Comparison of ENCODE assay signal across 12 cellular contexts in the genomic region with DNA sequence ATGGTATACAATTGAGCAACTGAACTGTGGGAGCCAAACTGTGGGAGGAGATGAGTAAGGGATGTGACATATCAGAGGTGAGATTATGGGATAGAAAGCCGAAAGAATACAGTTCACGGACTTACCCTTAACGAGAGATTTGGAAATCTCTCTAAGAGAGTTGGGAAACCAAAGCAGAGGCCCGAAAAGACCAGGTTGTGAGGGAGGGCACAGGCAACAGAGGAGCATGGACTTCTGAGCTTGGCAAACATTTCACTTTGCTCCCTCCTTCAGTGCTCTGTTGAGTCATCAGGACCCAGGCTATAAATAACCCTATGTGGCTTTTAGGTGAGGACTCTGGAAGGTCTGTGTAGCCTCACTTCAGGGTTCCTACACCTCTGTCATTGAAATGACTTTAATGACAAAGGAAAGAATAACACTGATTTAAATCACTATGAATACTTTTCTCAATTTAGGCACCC.
DNase-seq lines count a peak whose midpoint lies in the region; ATAC-seq and TF ChIP-seq lines count a peak whose summit lies in the region.
"Had no signal": no experiment of that assay in that cellular context is flagged by ENCODE, and none has a peak within 500 bp of the region (broad histone marks: within the 10 kb centered on the region; RNA-seq: fewer than 3 reads in every experiment).

No MANE protein-coding gene starts in this region.

- no peaks in the 10 kb centered on the region; the same call in 2 of the 3 replicates for H3K36me3 Mint-ChIP-seq in GM23338 (ENCODE audit: low read depth)

- H3K27me3 ChIP-seq in GM23338 (ENCODE audit: insufficient read depth) (peaks cover 61% of the 10 kb centered on the region), Panc1 (ENCODE audit: control insufficient read depth, insufficient read depth, low read length) (no peaks in the 10 kb centered on the region), psoas muscle (ENCODE audit: insufficient read depth in 3 of 3, low read length in 2 of 3) (no peaks in the 10 kb centered on the region)
- H3K27me3 ChIP-seq: ovary had no signal

- no peak overlapping the region for H2AFZ ChIP-seq in GM23338

- CTCF ChIA-PET in Panc1 (lab: Charles Lee): no interaction called here

- intact Hi-C loops in Panc1 (cut with micrococcal nuclease; ENCODE audit: unreplicated experiment): no loop called here
- intact Hi-C loops in psoas muscle (cut with DNase I): no loop called here

- peaks cover 15% of the 10 kb centered on the region for H3K4me1 Mint-ChIP-seq in GM23338

- H4K20me1 ChIP-seq in GM23338 (replicated peaks; ENCODE audit: insufficient read depth): peaks cover 26% of the 10 kb centered on the region

- H3K27ac ChIP-seq in GM23338 (ENCODE audit: low read depth) (no peak overlapping the region), Panc1 (ENCODE audit: low read length) (peak overlapping the region; percentile 34; the same call in 1 of the 2 replicates), psoas muscle (no peak overlapping the region)
- H3K27ac ChIP-seq: ovary had no signal

- H3K9me3 ChIP-seq in Panc1 (ENCODE audit: control insufficient read depth, insufficient read depth, low read depth, low read length) (no peaks in the 10 kb centered on the region), psoas muscle (no peaks in the 10 kb centered on the region)
- H3K9me3 ChIP-seq: ovary had no signal

- H3K9me3 Mint-ChIP-seq in GM23338: no peaks in the 10 kb centered on the region

- H3K4me2 ChIP-seq in GM23338: no peak overlapping the region

- in situ Hi-C loops in Panc1 (cut with HindIII; ENCODE audit: low pct_unique_long_range_greater_than_20kb, low sequenced_read_pairs): no loop called here

- no peaks in the 10 kb centered on the region for H3F3A ChIP-seq in GM23338 (replicated peaks; ENCODE audit: low read depth)

- BruUV-seq in Panc1 (replicated peaks; lab: Mats Ljungman, UMichigan): no TSS peak

- TF ChIP-seq CTCF in GM23338 (conservative IDR thresholded peaks at IDR 0.05; ENCODE audit: low read depth in 2 of 2) (no peak), Panc1 (IDR thresholded peaks at IDR 0.05) (no peak), fibroblast of villous mesenchyme (IDR thresholded peaks at IDR 0.05; ENCODE audit: insufficient read depth, low read depth, low read length) (no peak), psoas muscle (IDR thresholded peaks at IDR 0.05) (no peak)

- WGBS in psoas muscle, 3 donors: 77 to 91% (median 77%) methylated on average over 4 of the region's 4 CpGs

- peaks cover 31% of the 10 kb centered on the region for H3K27me3 Mint-ChIP-seq in GM23338 (ENCODE audit: insufficient read depth, low read depth, poor library complexity)

- no peaks in the 10 kb centered on the region for H3K36me3 ChIP-seq in GM23338 (ENCODE audit: insufficient read depth)
- peaks cover 2% of the 10 kb centered on the region; the same call in 1 of the 2 replicates for H3K36me3 ChIP-seq in Panc1 (ENCODE audit: control insufficient read depth, insufficient read depth, low read length)
- H3K36me3 ChIP-seq in psoas muscle (ENCODE audit: insufficient read depth in 1 of 2, low read depth in 1 of 2): no peaks in the 10 kb centered on the region
- H3K36me3 ChIP-seq: ovary had no signal

- peak; percentile 77 for DNase-seq in GM23338 (ENCODE audit: low spot score)
- DNase-seq in Panc1 (ENCODE audit: low read depth, low spot score): no peak
- DNase-seq in fibroblast of villous mesenchyme (ENCODE audit: low read depth): peak; percentile 97
- no peak for DNase-seq in psoas muscle
- no peak for DNase-seq in inferior parietal cortex (ENCODE audit: extremely low spot score)
- DNase-seq in cerebellar cortex (ENCODE audit: low spot score): no peak
- DNase-seq: activated CD4-positive, alpha-beta T cell treated with anti-CD3 and anti-CD28 coated beads for 48 hours; hypothalamus; NCI-H1092 treated with DMSO at 0.1 percent for 48 hours had no signal

- no peaks in the 10 kb centered on the region for H3K79me2 ChIP-seq in GM23338 (replicated peaks; ENCODE audit: insufficient read depth)

- peak; percentile 99 for ATAC-seq in GM23338
- ATAC-seq in Panc1: no peak
- peak; percentile 75 to 95 (median 86) for ATAC-seq in psoas muscle
- no peak for ATAC-seq in GM19452 (IDR thresholded peaks at IDR 0.05; ENCODE audit: unreplicated experiment)
- no peak for ATAC-seq in HG03175 (IDR thresholded peaks at IDR 0.05; ENCODE audit: unreplicated experiment)

- H3K4me3 ChIP-seq in GM23338 (no peak overlapping the region), Panc1 (ENCODE audit: low read depth in 2 of 2, low read length in 2 of 2) (no peak overlapping the region), fibroblast of villous mesenchyme (ENCODE audit: low read depth, low read length) (no peak overlapping the region), psoas muscle (no peak overlapping the region)
- H3K4me3 ChIP-seq: ovary had no signal

- no peak overlapping the region for H3K27ac Mint-ChIP-seq in GM23338

- H3K4me1 ChIP-seq in GM23338 (ENCODE audit: insufficient read depth) (peaks cover 13% of the 10 kb centered on the region), Panc1 (ENCODE audit: control insufficient read depth, insufficient read depth, low read length) (peaks cover 1% of the 10 kb centered on the region), psoas muscle (peaks cover 6% of the 10 kb centered on the region)

- H3K9me2 ChIP-seq in GM23338 (ENCODE audit: insufficient read depth): no peaks in the 10 kb centered on the region

- H3K4me3 Mint-ChIP-seq in GM23338: no peak overlapping the region

- POLR2A ChIA-PET in Panc1 (lab: Charles Lee): interaction anchor here (0.6 kb wide), 1 partner anchor 113 kb away, joined by 3 read pairs; no protein-coding TSS in a partner anchor

TF ChIP-seq in GM23338, 12 proteins besides CTCF, POLR2A, EP300 and RAD21:
- 0 out of 2 replicates have a peak, but pooled peaks have one; percentile 7 for TF ChIP-seq NANOG (IDR thresholded peaks at IDR 0.05; ENCODE audit: borderline replicate concordance)
- no peak for TF ChIP-seq STAT1 (IDR thresholded peaks at IDR 0.05; ENCODE audit: unreplicated experiment)
- TF ChIP-seq, protein P1, sequence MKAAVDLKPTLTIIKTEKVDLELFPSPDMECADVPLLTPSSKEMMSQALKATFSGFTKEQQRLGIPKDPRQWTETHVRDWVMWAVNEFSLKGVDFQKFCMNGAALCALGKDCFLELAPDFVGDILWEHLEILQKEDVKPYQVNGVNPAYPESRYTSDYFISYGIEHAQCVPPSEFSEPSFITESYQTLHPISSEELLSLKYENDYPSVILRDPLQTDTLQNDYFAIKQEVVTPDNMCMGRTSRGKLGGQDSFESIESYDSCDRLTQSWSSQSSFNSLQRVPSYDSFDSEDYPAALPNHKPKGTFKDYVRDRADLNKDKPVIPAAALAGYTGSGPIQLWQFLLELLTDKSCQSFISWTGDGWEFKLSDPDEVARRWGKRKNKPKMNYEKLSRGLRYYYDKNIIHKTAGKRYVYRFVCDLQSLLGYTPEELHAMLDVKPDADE (IDR thresholded peaks at IDR 0.05): no peak
- no peak for TF ChIP-seq CREB1 (CRISPR knock-in tag; IDR thresholded peaks at IDR 0.05; ENCODE audit: low read depth)
- no peak for TF ChIP-seq POLR2AphosphoS5 (IDR thresholded peaks at IDR 0.05; ENCODE audit: low read depth)
- no peak for TF ChIP-seq ZNF331 (CRISPR knock-in tag; IDR thresholded peaks at IDR 0.05; ENCODE audit: low read depth)
- no peak for TF ChIP-seq JUNB (IDR thresholded peaks at IDR 0.05; ENCODE audit: unreplicated experiment)

Comparison
In these comparisons a context has a peak if more than half of its experiments do, and no peak if none do; other contexts are left out.
1. ATAC-seq: peak in GM23338 (single experiment) and psoas muscle (4 of 4); none in Panc1 (single experiment), GM19452 (single experiment) and HG03175 (single experiment).
2. DNase-seq: peak in GM23338 (single experiment) and fibroblast of villous mesenchyme (single experiment); none in Panc1 (single experiment), psoas muscle (0 of 2), inferior parietal cortex (single experiment) and cerebellar cortex (single experiment).